In genomic region chr4:3292571-3293409, GRCh38 we compare ENCODE assay signal across 1 cellular context.
TF ChIP-seq lines count a peak whose summit lies in the region.

RGS12 (plus strand) TSS chr4:3293021; CDS start chr4:3316171, 23,150 bp downstream.

TF ChIP-seq in WTC11, 78 proteins besides CTCF, POLR2A, EP300 and RAD21 (continued from another document):
- TF ChIP-seq ATF3 (CRISPR knock-in tag; conservative IDR thresholded peaks at IDR 0.05) (no peak), AFF4 (CRISPR knock-in tag; IDR thresholded peaks at IDR 0.05; ENCODE audit: borderline replicate concordance) (no peak), RELA (CRISPR knock-in tag; IDR thresholded peaks at IDR 0.05; ENCODE audit: borderline replicate concordance) (no peak), ELF4 (CRISPR knock-in tag; IDR thresholded peaks at IDR 0.05; ENCODE audit: low read depth) (no peak)
- TF ChIP-seq, protein P1, sequence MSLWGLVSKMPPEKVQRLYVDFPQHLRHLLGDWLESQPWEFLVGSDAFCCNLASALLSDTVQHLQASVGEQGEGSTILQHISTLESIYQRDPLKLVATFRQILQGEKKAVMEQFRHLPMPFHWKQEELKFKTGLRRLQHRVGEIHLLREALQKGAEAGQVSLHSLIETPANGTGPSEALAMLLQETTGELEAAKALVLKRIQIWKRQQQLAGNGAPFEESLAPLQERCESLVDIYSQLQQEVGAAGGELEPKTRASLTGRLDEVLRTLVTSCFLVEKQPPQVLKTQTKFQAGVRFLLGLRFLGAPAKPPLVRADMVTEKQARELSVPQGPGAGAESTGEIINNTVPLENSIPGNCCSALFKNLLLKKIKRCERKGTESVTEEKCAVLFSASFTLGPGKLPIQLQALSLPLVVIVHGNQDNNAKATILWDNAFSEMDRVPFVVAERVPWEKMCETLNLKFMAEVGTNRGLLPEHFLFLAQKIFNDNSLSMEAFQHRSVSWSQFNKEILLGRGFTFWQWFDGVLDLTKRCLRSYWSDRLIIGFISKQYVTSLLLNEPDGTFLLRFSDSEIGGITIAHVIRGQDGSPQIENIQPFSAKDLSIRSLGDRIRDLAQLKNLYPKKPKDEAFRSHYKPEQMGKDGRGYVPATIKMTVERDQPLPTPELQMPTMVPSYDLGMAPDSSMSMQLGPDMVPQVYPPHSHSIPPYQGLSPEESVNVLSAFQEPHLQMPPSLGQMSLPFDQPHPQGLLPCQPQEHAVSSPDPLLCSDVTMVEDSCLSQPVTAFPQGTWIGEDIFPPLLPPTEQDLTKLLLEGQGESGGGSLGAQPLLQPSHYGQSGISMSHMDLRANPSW (CRISPR knock-in tag; conservative IDR thresholded peaks at IDR 0.05; ENCODE audit: low read depth): no peak
TF ChIP-seq in WTC11: peak in this region for 10.
